8 cellular contexts compared by ENCODE assay signal in the genomic region with DNA sequence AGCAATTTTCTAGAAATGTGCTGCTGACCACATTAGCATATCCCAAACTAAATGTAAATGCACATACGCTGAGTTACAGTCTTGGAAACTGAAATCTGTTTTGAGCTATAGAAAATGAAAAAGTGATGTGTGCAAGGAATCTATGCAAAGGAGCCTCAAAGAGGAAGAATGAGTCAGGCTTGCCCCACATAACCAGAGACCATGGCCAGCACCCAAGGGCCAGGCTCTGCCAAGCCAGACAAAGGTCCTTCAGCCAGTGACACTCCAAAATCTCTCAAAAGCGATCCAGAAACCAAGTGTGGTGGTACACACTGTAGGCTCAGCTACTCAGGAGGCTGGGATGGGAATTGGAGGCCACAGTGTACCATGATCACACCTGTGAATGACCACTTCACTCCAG.
DNase-seq lines count a peak whose midpoint lies in the region; ATAC-seq and TF ChIP-seq lines count a peak whose summit lies in the region.

No MANE protein-coding gene starts in this region.

- H3K4me3 Mint-ChIP-seq in natural killer cell = no peak overlapping the region

- peaks cover 0 to 5% of the 10 kb centered on the region in 2 donors for H3K4me1 Mint-ChIP-seq in natural killer cell

- no peaks in the 10 kb centered on the region for H3K9me3 Mint-ChIP-seq in natural killer cell

- H3K36me3 Mint-ChIP-seq in natural killer cell = no peaks in the 10 kb centered on the region

- no peak for TF ChIP-seq CTCF in natural killer cell (IDR thresholded peaks at IDR 0.05)

- DNase-seq in M059J (ENCODE audit: low read depth) (peak; percentile 82), amniotic epithelial cell (ENCODE audit: low read depth) (peak; percentile 54), natural killer cell (no peak), cortex of kidney (lab: John Stamatoyannopoulos, UW) (no peak), islet precursor cell (no peak), NCI-H2029 (lab: John Stamatoyannopoulos, UW) (no peak)

- no peaks in the 10 kb centered on the region for H3K27me3 Mint-ChIP-seq in natural killer cell (ENCODE audit: low read depth in 2 of 2)

- ATAC-seq in GM18505 (IDR thresholded peaks at IDR 0.05; ENCODE audit: unreplicated experiment) = peak; percentile 84
- ATAC-seq in GM21723 (IDR thresholded peaks at IDR 0.05; ENCODE audit: unreplicated experiment) = peak; percentile 91
- peak in 2 of 3 donors; percentile 34 to 59 for ATAC-seq in natural killer cell

- intact Hi-C loops in natural killer cell (cut with micrococcal nuclease) = no loop called here

- no peak overlapping the region for H3K27ac Mint-ChIP-seq in natural killer cell

- peak; percentile 46 for TF ChIP-seq POLR2A in GM18505 (IDR thresholded peaks at IDR 0.05; ENCODE audit: borderline replicate concordance, extremely low read depth, insufficient read depth, insufficient read length)

Comparison
In these comparisons a context has a peak if more than half of its experiments do, and no peak if none do; other contexts are left out.
1. DNase-seq: peak in M059J (single experiment) and amniotic epithelial cell (single experiment); none in natural killer cell (single experiment), cortex of kidney (single experiment), islet precursor cell (single experiment) and NCI-H2029 (single experiment).
2. Peak in every context shown above with its lines, with median percentiles within 50 percentile points of each other: ATAC-seq.